ENCODE assay signal across 9 cellular contexts in genomic region chr3:11641316-11641682, GRCh38. TPM values are rescaled to one million over a fixed set of nuclear protein-coding genes. Genes with fewer than 3 reads are reported as not detected.
DNase-seq lines count a peak whose midpoint lies in the region; ATAC-seq, FAIRE-seq and TF ChIP-seq lines count a peak whose summit lies in the region.
"Had no signal": no experiment of that assay in that cellular context is flagged by ENCODE, and none has a peak within 500 bp of the region (broad histone marks: within the 10 kb centered on the region; RNA-seq: fewer than 3 reads in every experiment).

No MANE protein-coding gene starts in this region.

- peaks cover 60% of the 10 kb centered on the region for H3K79me2 ChIP-seq in GM23338 (replicated peaks; ENCODE audit: insufficient read depth)

- FAIRE-seq in D721Med (lab: Jason Lieb, UNC) (no peak), small intestine (lab: Jason Lieb, UNC) (no peak)

- H3K4me3 Mint-ChIP-seq in GM23338 (peak overlapping the region; percentile 97), T-helper 17 cell (peak overlapping the region; percentile 100)

- H2AFZ ChIP-seq in GM23338 = no peak overlapping the region

- H3K9me3 Mint-ChIP-seq in GM23338 = no peaks in the 10 kb centered on the region

- peaks cover 22% of the 10 kb centered on the region for H3K4me1 ChIP-seq in GM23338 (ENCODE audit: insufficient read depth)
- H3K4me1 ChIP-seq in skeletal muscle tissue (ENCODE audit: control insufficient read depth in 3 of 3, insufficient read depth in 3 of 3, low read length in 3 of 3) = peaks cover 37 to 44% (median 38%) of the 10 kb centered on the region in 3 donors
- H3K4me1 ChIP-seq in small intestine (ENCODE audit: control insufficient read depth in 2 of 2, insufficient read depth in 1 of 2, low read depth in 1 of 2, low read length in 1 of 2) = peaks cover 2 to 24% of the 10 kb centered on the region in 2 donors

- DNase-seq in GM23338 (ENCODE audit: low spot score) (no peak), T-helper 17 cell (no peak), fibroblast of villous mesenchyme (ENCODE audit: low read depth) (peak; percentile 93), D721Med (ENCODE audit: insufficient read length, low spot score) (no peak), small intestine (no peak)
- DNase-seq: cortex of kidney had no signal

- ATAC-seq in GM23338 (no peak), T-helper 17 cell (no peak), HG03378 (IDR thresholded peaks at IDR 0.05; ENCODE audit: unreplicated experiment) (no peak), HG03135 (IDR thresholded peaks at IDR 0.05; ENCODE audit: unreplicated experiment) (no peak)

- 0 out of 2 replicates have a peak, but pooled peaks cover 4% of the 10 kb centered on the region for H4K20me1 ChIP-seq in GM23338 (replicated peaks; ENCODE audit: insufficient read depth)

- H3K36me3 ChIP-seq in GM23338 (ENCODE audit: insufficient read depth) (no peaks in the 10 kb centered on the region), skeletal muscle tissue (ENCODE audit: control insufficient read depth in 3 of 3, insufficient read depth in 3 of 3, low read length in 3 of 3) (no peaks in the 10 kb centered on the region), small intestine (ENCODE audit: control insufficient read depth in 2 of 2, insufficient read depth in 2 of 2, low read length in 2 of 2) (no peaks in the 10 kb centered on the region)

- H3K27me3 Mint-ChIP-seq in GM23338 (ENCODE audit: insufficient read depth, low read depth, poor library complexity) (peaks cover 11% of the 10 kb centered on the region), T-helper 17 cell (no peaks in the 10 kb centered on the region)

- H3K36me3 Mint-ChIP-seq in GM23338 (ENCODE audit: low read depth) (no peaks in the 10 kb centered on the region), T-helper 17 cell (ENCODE audit: low read depth) (no peaks in the 10 kb centered on the region)

- H3F3A ChIP-seq in GM23338 (replicated peaks; ENCODE audit: low read depth) = peaks cover 6% of the 10 kb centered on the region; the same call in 1 of the 2 replicates

- no peak overlapping the region; the same call in 1 of the 2 replicates for H3K27ac ChIP-seq in GM23338 (ENCODE audit: low read depth)
- peak overlapping the region; percentile 98 for H3K27ac ChIP-seq in skeletal muscle tissue (ENCODE audit: low read depth, low read length)
- H3K27ac ChIP-seq in small intestine (ENCODE audit: low read depth in 1 of 2, low read length in 1 of 2) = peak overlapping the region in 1 of 2 donors; percentile 78

- peak overlapping the region; percentile 83 for H3K4me3 ChIP-seq in GM23338
- peak overlapping the region; percentile 84 for H3K4me3 ChIP-seq in fibroblast of villous mesenchyme (ENCODE audit: low read depth, low read length)
- H3K4me3 ChIP-seq in skeletal muscle tissue (ENCODE audit: low read length in 3 of 3) = peak overlapping the region; percentile 94 to 98 (median 94)
- H3K4me3 ChIP-seq in small intestine (ENCODE audit: low read depth in 1 of 2, low read length in 2 of 2) = no peak overlapping the region

- WGBS in small intestine, 3 donors = 9 to 17% (median 12%) methylated on average over 2 of the region's 2 CpGs

- H3K9ac ChIP-seq in skeletal muscle tissue (ENCODE audit: low read depth in 1 of 3, low read length in 3 of 3) = peak overlapping the region; percentile 86 to 98 (median 95)

- H3K27me3 ChIP-seq in GM23338 (ENCODE audit: insufficient read depth) = no peaks in the 10 kb centered on the region
- H3K27me3 ChIP-seq in skeletal muscle tissue (ENCODE audit: control insufficient read depth in 3 of 3, insufficient read depth in 3 of 3, low read length in 3 of 3) = no peaks in the 10 kb centered on the region
- no peaks in the 10 kb centered on the region for H3K27me3 ChIP-seq in small intestine (ENCODE audit: control insufficient read depth in 2 of 2, insufficient read depth in 2 of 2, low read length in 2 of 2)

- H3K9me3 ChIP-seq in T-helper 17 cell (ENCODE audit: control insufficient read depth, low read length, poor library complexity, severe bottlenecking) (no peaks in the 10 kb centered on the region), skeletal muscle tissue (ENCODE audit: control insufficient read depth in 3 of 3, low read length in 3 of 3) (no peaks in the 10 kb centered on the region), small intestine (ENCODE audit: control insufficient read depth, low read depth) (no peaks in the 10 kb centered on the region)

- no peak for TF ChIP-seq CTCF in GM23338 (conservative IDR thresholded peaks at IDR 0.05; ENCODE audit: low read depth in 2 of 2)
- TF ChIP-seq CTCF in fibroblast of villous mesenchyme (IDR thresholded peaks at IDR 0.05; ENCODE audit: insufficient read depth, low read depth, low read length) = no peak
- TF ChIP-seq CTCF in D721Med (IDR thresholded peaks at IDR 0.05; ENCODE audit: insufficient read depth, missing control alignments) = no peak

- peak overlapping the region; percentile 73 for H3K4me2 ChIP-seq in GM23338

- H3K27ac Mint-ChIP-seq in GM23338 (peak overlapping the region; percentile 97), T-helper 17 cell (peak overlapping the region; percentile 98)

- H3K4me1 Mint-ChIP-seq in GM23338 (peaks cover 50% of the 10 kb centered on the region), T-helper 17 cell (peaks cover 45% of the 10 kb centered on the region)

- no peaks in the 10 kb centered on the region for H3K9me2 ChIP-seq in GM23338 (ENCODE audit: insufficient read depth)

TF ChIP-seq in GM23338, 12 proteins besides CTCF, POLR2A, EP300 and RAD21:
- TF ChIP-seq ZNF114 (CRISPR knock-in tag; IDR thresholded peaks at IDR 0.05) = no peak
- no peak for TF ChIP-seq JUNB (IDR thresholded peaks at IDR 0.05; ENCODE audit: unreplicated experiment)
- TF ChIP-seq POLR2AphosphoS5 (IDR thresholded peaks at IDR 0.05; ENCODE audit: low read depth) = no peak
- no peak for TF ChIP-seq REST (IDR thresholded peaks at IDR 0.05; ENCODE audit: unreplicated experiment)
- no peak for TF ChIP-seq EZH2 (IDR thresholded peaks at IDR 0.05; ENCODE audit: low read depth, unreplicated experiment)
TF ChIP-seq in GM23338: peak in this region for 0.

RNA-seq across cellular contexts. Expression of gene VGLL4, which starts 2.4 kb away (rescaled TPM):
- 39.1 and 45.9 TPM in 2 replicates for total RNA-seq in GM23338 (2014; rRNA removed; shearing (Covaris generic))
- 20.8 and 23.2 TPM in 2 replicates for polyA plus RNA-seq in GM23338 (2016; fragmentation: Nextera tagmentation; extraction: Ambion mirVana)
- 10 to 100 TPM; 18.7 to 20.2 TPM for total RNA-seq in T-helper 17 cell
- 45.7 and 65.6 TPM in 2 replicates for total RNA-seq in fibroblast of villous mesenchyme
- 53.8 TPM for total RNA-seq in skeletal muscle tissue
- 10 to 100 TPM; 26.6 to 54.8 (median 27.0) TPM for polyA plus RNA-seq in small intestine

Comparison
In these comparisons a context has a peak if more than half of its experiments do, and no peak if none do; other contexts are left out.
1. H3K4me3 ChIP-seq: peak in GM23338 (single experiment), fibroblast of villous mesenchyme (single experiment) and skeletal muscle tissue (3 of 3); none in small intestine (0 of 2).